19 cellular contexts compared by ENCODE assay signal in genomic region chr10:88209837-88210552, GRCh38.
DNase-seq lines count a peak whose midpoint lies in the region; ATAC-seq and TF ChIP-seq lines count a peak whose summit lies in the region.
"Had no signal": no experiment of that assay in that cellular context is flagged by ENCODE, and none has a peak within 500 bp of the region (broad histone marks: within the 10 kb centered on the region; RNA-seq: fewer than 3 reads in every experiment).

No MANE protein-coding gene starts in this region.

- no peak for ATAC-seq in GM18867 (IDR thresholded peaks at IDR 0.05; ENCODE audit: unreplicated experiment)
- ATAC-seq: HepG2 had no signal

- no peaks in the 10 kb centered on the region for H3K9me3 ChIP-seq in BE2C
- no peaks in the 10 kb centered on the region for H3K9me3 ChIP-seq in WERI-Rb-1 (ENCODE audit: severe bottlenecking)
- H3K9me3 ChIP-seq in colonic mucosa: no peaks in the 10 kb centered on the region
- H3K9me3 ChIP-seq: ascending aorta, esophagus squamous epithelium, neutrophil, SJCRH30, stomach had no signal

- no peak for TF ChIP-seq CTCF in BE2C (IDR thresholded peaks at IDR 0.05; ENCODE audit: low read depth, low read length)
- no peak for TF ChIP-seq CTCF in epithelial cell of proximal tubule (conservative IDR thresholded peaks at IDR 0.05; ENCODE audit: low read depth, low read length)
- no peak for TF ChIP-seq CTCF in WERI-Rb-1 (IDR thresholded peaks at IDR 0.05; ENCODE audit: low read depth, low read length)
- TF ChIP-seq CTCF in colonic mucosa (IDR thresholded peaks at IDR 0.05): no peak

- no peak overlapping the region for H3K9ac ChIP-seq in colonic mucosa (ENCODE audit: low read depth in 2 of 2, low read length in 2 of 2)
- H3K9ac ChIP-seq: BLaER1 treated with 17β-estradiol and CSF1 and Interleukin-3, amounts not matched to agents 10 nM and 100 nM had no signal

- H3K36me3 ChIP-seq in BE2C (no peaks in the 10 kb centered on the region), WERI-Rb-1 (no peaks in the 10 kb centered on the region), colonic mucosa (no peaks in the 10 kb centered on the region)
- H3K36me3 ChIP-seq: ascending aorta; BLaER1 treated with 17β-estradiol and CSF1 and Interleukin-3, amounts not matched to agents 10 nM and 100 nM; esophagus squamous epithelium; neutrophil; SJCRH30; stomach had no signal

- H3K27me3 ChIP-seq in BE2C (no peaks in the 10 kb centered on the region), WERI-Rb-1 (ENCODE audit: insufficient read depth, low read depth, severe bottlenecking) (no peaks in the 10 kb centered on the region), colonic mucosa (no peaks in the 10 kb centered on the region)
- H3K27me3 ChIP-seq: ascending aorta; BLaER1 treated with 17β-estradiol and CSF1 and Interleukin-3, amounts not matched to agents 10 nM and 100 nM; neutrophil; SJCRH30; stomach had no signal

- H3K4me1 ChIP-seq in BE2C (peaks cover 9% of the 10 kb centered on the region), colonic mucosa (no peaks in the 10 kb centered on the region)
- H3K4me1 ChIP-seq: ascending aorta; BLaER1 treated with 17β-estradiol and CSF1 and Interleukin-3, amounts not matched to agents 10 nM and 100 nM; SJCRH30; stomach had no signal

- H3K4me3 ChIP-seq in BE2C (ENCODE audit: low read depth, low read length): no peak overlapping the region
- H3K4me3 ChIP-seq in epithelial cell of proximal tubule (ENCODE audit: low read depth, low read length): no peak overlapping the region
- H3K4me3 ChIP-seq in WERI-Rb-1 (ENCODE audit: low read depth, low read length): no peak overlapping the region
- no peak overlapping the region for H3K4me3 ChIP-seq in colonic mucosa
- H3K4me3 ChIP-seq: ascending aorta; BLaER1 treated with 17β-estradiol and CSF1 and Interleukin-3, amounts not matched to agents 10 nM and 100 nM; esophagus squamous epithelium; SJCRH30; stomach had no signal

- DNase-seq in BE2C (peak; percentile 19), M059J (ENCODE audit: low read depth) (peak; percentile 55), epithelial cell of proximal tubule (ENCODE audit: low read depth) (peak; percentile 19), renal cortical epithelial cell (ENCODE audit: low read depth) (peak; percentile 52), WERI-Rb-1 (no peak), colonic mucosa (no peak)
- no peak for DNase-seq in NK-92 treated with Interleukin-12 subunit alpha and Interleukin-12 subunit beta, amount 100 ng/mL, for 24 hours (lab: John Stamatoyannopoulos, UW)
- DNase-seq: dermis blood vessel endothelial cell, esophagus squamous epithelium, mesendoderm, NCI-H1092 treated with DMSO at 0.1 percent for 48 hours, SJCRH30, small intestine, stomach had no signal

- intact Hi-C loops in colonic mucosa (cut with DNase I): no loop called here

- no peak overlapping the region for H3K27ac ChIP-seq in WERI-Rb-1
- H3K27ac ChIP-seq in colonic mucosa: no peak overlapping the region
- H3K27ac ChIP-seq: ascending aorta; BLaER1 treated with 17β-estradiol and CSF1 and Interleukin-3, amounts not matched to agents 10 nM and 100 nM; neutrophil; SJCRH30 had no signal

Comparison
In these comparisons a context has a peak if more than half of its experiments do, and no peak if none do; other contexts are left out.
1. DNase-seq: peak in BE2C (single experiment), M059J (single experiment), epithelial cell of proximal tubule (single experiment) and renal cortical epithelial cell (single experiment); none in WERI-Rb-1 (single experiment), NK-92 treated with Interleukin-12 subunit alpha and Interleukin-12 subunit beta, amount 100 ng/mL, for 24 hours (single experiment) and colonic mucosa (single experiment).